ENCODE assay signal across 1 cellular context in the genomic region with DNA sequence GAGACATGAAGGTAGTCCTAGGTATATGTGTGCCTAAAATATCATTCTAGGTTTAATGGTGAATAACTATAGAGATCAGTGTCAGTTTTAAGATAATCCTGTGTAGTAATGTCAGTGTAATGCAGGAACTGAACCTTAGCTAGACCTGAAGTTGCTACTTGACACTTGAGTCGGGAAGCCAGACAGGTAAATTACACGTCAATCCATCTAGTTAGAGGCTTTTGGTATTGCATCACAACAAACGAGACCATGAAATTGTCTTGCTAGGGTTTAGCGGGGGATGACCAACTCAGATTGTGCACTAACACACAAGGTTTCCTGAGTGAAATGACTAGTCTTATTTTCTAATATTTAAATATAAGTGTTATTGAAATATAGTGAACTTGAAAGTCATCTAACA.
A peak's percentile ranks its signal among the peaks of the same experiment; 100 is the strongest.
TF ChIP-seq lines count a peak whose summit lies in the region.

No MANE protein-coding gene starts in this region.

TF ChIP-seq in H1, 55 proteins besides CTCF, POLR2A, EP300 and RAD21:
- TF ChIP-seq CEBPB (IDR thresholded peaks at IDR 0.05; ENCODE audit: low read depth, low read length) (peak; percentile 84), GTF2F1 (IDR thresholded peaks at IDR 0.05; ENCODE audit: borderline replicate concordance, low read depth, low read length) (no peak)
